8 cellular contexts compared by ENCODE assay signal in genomic region chr18:8705941-8706544, GRCh38. TPM values are rescaled to one million over a fixed set of nuclear protein-coding genes. Genes with fewer than 3 reads are reported as not detected.
A peak's percentile ranks its signal among the peaks of the same experiment; 100 is the strongest.
DNase-seq lines count a peak whose midpoint lies in the region; ATAC-seq and TF ChIP-seq lines count a peak whose summit lies in the region.

No MANE protein-coding gene starts in this region.

- H2AFZ ChIP-seq in neural progenitor cell (replicated peaks), result no peak overlapping the region

- H3K4me3 ChIP-seq in BLaER1, result peak overlapping the region; percentile 99
- H3K4me3 ChIP-seq in SJCRH30, result peak overlapping the region; percentile 74
- peak overlapping the region; percentile 67 to 89 (median 76) for H3K4me3 ChIP-seq in esophagus muscularis mucosa
- H3K4me3 ChIP-seq in neural progenitor cell, result peak overlapping the region; percentile 87

- H3K4me1 Mint-ChIP-seq in neural progenitor cell, result peaks cover 42% of the 10 kb centered on the region

- no peak for TF ChIP-seq POLR2A in esophagus muscularis mucosa (IDR thresholded peaks at IDR 0.05; ENCODE audit: low read depth)

- peaks cover 40% of the 10 kb centered on the region for H3F3A ChIP-seq in neural progenitor cell (ENCODE audit: low read depth)

- DNase-seq in SJCRH30 (no peak), esophagus muscularis mucosa (ENCODE audit: extremely low spot score) (peak; percentile 62), neural progenitor cell (ENCODE audit: low spot score) (peak; percentile 45), SW 1271 (lab: John Stamatoyannopoulos, UW) (no peak), KG1 (lab: John Stamatoyannopoulos, UW) (no peak)

- peaks cover 19% of the 10 kb centered on the region for H3K27me3 Mint-ChIP-seq in neural progenitor cell (ENCODE audit: insufficient read depth, low read depth)

- TF ChIP-seq EP300 in esophagus muscularis mucosa (IDR thresholded peaks at IDR 0.05), result no peak

- peak; percentile 12 for ATAC-seq in GM21515 (IDR thresholded peaks at IDR 0.05; ENCODE audit: unreplicated experiment)
- ATAC-seq in GM19023 (IDR thresholded peaks at IDR 0.05; ENCODE audit: unreplicated experiment), result no peak

- no CpG with 5 or more reads among the region's 92 CpGs for WGBS in esophagus muscularis mucosa

- H4K20me1 ChIP-seq in BLaER1 (peaks cover 85% of the 10 kb centered on the region), neural progenitor cell (ENCODE audit: low read depth) (peaks cover 30% of the 10 kb centered on the region)

- H3K27ac Mint-ChIP-seq in neural progenitor cell, result no peak overlapping the region

- H3K4me1 ChIP-seq in BLaER1 (peaks cover 54% of the 10 kb centered on the region), SJCRH30 (no peaks in the 10 kb centered on the region), esophagus muscularis mucosa (peaks cover 22 to 66% (median 54%) of the 10 kb centered on the region in 4 donors), neural progenitor cell (peaks cover 30% of the 10 kb centered on the region)

- H3K4me2 ChIP-seq in BLaER1 (peak overlapping the region; percentile 96), neural progenitor cell (peak overlapping the region; percentile 88)

- peaks cover 2% of the 10 kb centered on the region for H3K36me3 Mint-ChIP-seq in neural progenitor cell

- H3K9ac ChIP-seq in BLaER1 (peak overlapping the region; percentile 99), neural progenitor cell (peak overlapping the region; percentile 36)

- intact Hi-C loops in esophagus muscularis mucosa (cut with DNase I), result loop anchor here (5.0 kb wide), 2 partner anchors 91 to 241 kb away; no protein-coding TSS in a partner anchor

- no peak for TF ChIP-seq CTCF in esophagus muscularis mucosa (IDR thresholded peaks at IDR 0.05)
- TF ChIP-seq CTCF in neural progenitor cell (IDR thresholded peaks at IDR 0.05), result no peak

- no peaks in the 10 kb centered on the region for H3K9me3 ChIP-seq in BLaER1
- no peaks in the 10 kb centered on the region for H3K9me3 ChIP-seq in SJCRH30 (replicated peaks)
- no peaks in the 10 kb centered on the region for H3K9me3 ChIP-seq in esophagus muscularis mucosa
- no peaks in the 10 kb centered on the region for H3K9me3 ChIP-seq in neural progenitor cell (ENCODE audit: low read depth)

- H3K27ac ChIP-seq in BLaER1 (peak overlapping the region; percentile 97), SJCRH30 (no peak overlapping the region), esophagus muscularis mucosa (replicated peaks in 1 of 4) (peak overlapping the region; percentile 93 to 96 (median 94)), neural progenitor cell (no peak overlapping the region)

- peaks cover 50% of the 10 kb centered on the region for H3K79me2 ChIP-seq in neural progenitor cell (ENCODE audit: low read depth)

- peaks cover 24% of the 10 kb centered on the region for H3K27me3 ChIP-seq in BLaER1
- H3K27me3 ChIP-seq in SJCRH30, result no peaks in the 10 kb centered on the region
- no peaks in the 10 kb centered on the region for H3K27me3 ChIP-seq in esophagus muscularis mucosa
- no peaks in the 10 kb centered on the region for H3K27me3 ChIP-seq in neural progenitor cell

- H3K36me3 ChIP-seq in BLaER1 (peaks cover 27% of the 10 kb centered on the region; the same call in 1 of the 2 replicates), SJCRH30 (no peaks in the 10 kb centered on the region), esophagus muscularis mucosa (no peaks in the 10 kb centered on the region), neural progenitor cell (no peaks in the 10 kb centered on the region)

- peak overlapping the region; percentile 75 for H3K4me3 Mint-ChIP-seq in neural progenitor cell

- H3K9me3 Mint-ChIP-seq in neural progenitor cell, result peaks cover 2% of the 10 kb centered on the region

RNA-seq across cellular contexts. Expression of gene MTCL1, which starts 0.7 kb away (rescaled TPM):
- 9.6 and 9.8 TPM in 2 replicates for total RNA-seq in SJCRH30 (2014; rRNA removed; shearing (Covaris generic))
- total RNA-seq in esophagus muscularis mucosa (10 to 100 TPM; 32.3 to 48.0 (median 38.6) TPM), neural progenitor cell (ENCODE audit: low replicate concordance) (36.9 and 38.7 TPM in 2 replicates)

Comparison
In these comparisons a context has a peak if more than half of its experiments do, and no peak if none do; other contexts are left out.
1. H3K27ac ChIP-seq: peak in BLaER1 (single experiment) and esophagus muscularis mucosa (4 of 4); none in SJCRH30 (single experiment) and neural progenitor cell (single experiment).
2. DNase-seq: peak in esophagus muscularis mucosa (single experiment) and neural progenitor cell (single experiment); none in SJCRH30 (0 of 2), SW 1271 (0 of 2) and KG1 (single experiment).
3. Peak in every context shown above with its lines, with median percentiles within 50 percentile points of each other: H3K4me3 ChIP-seq.